Comparison of ENCODE assay signal across 1 cellular context in genomic region chr4:48269861-48270515, GRCh38.
TF ChIP-seq lines count a peak whose summit lies in the region.

No MANE protein-coding gene starts in this region.

TF ChIP-seq in SK-N-SH, 30 proteins besides CTCF, POLR2A, EP300 and RAD21:
- TF ChIP-seq JUND (IDR thresholded peaks at IDR 0.05) (no peak), NFIC (IDR thresholded peaks at IDR 0.05; ENCODE audit: borderline replicate concordance) (no peak), SIN3A (IDR thresholded peaks at IDR 0.05; ENCODE audit: borderline replicate concordance, low read depth, low read length) (peak; percentile 53; the same call in 1 of the 2 replicates), YY1 (IDR thresholded peaks at IDR 0.05; ENCODE audit: low read depth) (no peak), GABPA (IDR thresholded peaks at IDR 0.05; ENCODE audit: low read depth) (peak; percentile 39; the same call in 1 of the 2 replicates), FOXJ3 (CRISPR knock-in tag; IDR thresholded peaks at IDR 0.05) (no peak), IRF3 (IDR thresholded peaks at IDR 0.05; ENCODE audit: low read depth, low read length) (no peak), CHD2 (IDR thresholded peaks at IDR 0.05; ENCODE audit: low read length, partially characterized antibody) (no peak), ZBTB33 (IDR thresholded peaks at IDR 0.05; ENCODE audit: borderline replicate concordance, low read depth) (no peak), RCOR1 (IDR thresholded peaks at IDR 0.05; ENCODE audit: low read length) (no peak), EZH2phosphoT487 (IDR thresholded peaks at IDR 0.05; ENCODE audit: borderline replicate concordance, low read depth) (no peak), REST (IDR thresholded peaks at IDR 0.05; ENCODE audit: low read depth, low read length) (no peak), TAF1 (IDR thresholded peaks at IDR 0.05; ENCODE audit: borderline replicate concordance, low read depth, low read length) (no peak), RXRA (IDR thresholded peaks at IDR 0.05; ENCODE audit: borderline replicate concordance, low read depth) (no peak), NRF1 (IDR thresholded peaks at IDR 0.05; ENCODE audit: low read depth, low read length) (no peak), TEAD4 (IDR thresholded peaks at IDR 0.05; ENCODE audit: borderline replicate concordance, insufficient read depth) (no peak), POLR2AphosphoS5 (IDR thresholded peaks at IDR 0.05; ENCODE audit: low read depth, low read length) (peak; percentile 77; the same call in 1 of the 2 replicates), USF1 (IDR thresholded peaks at IDR 0.05; ENCODE audit: borderline replicate concordance, low read depth) (no peak), ELF1 (IDR thresholded peaks at IDR 0.05) (no peak), GATA2 (CRISPR knock-in tag; IDR thresholded peaks at IDR 0.05) (no peak), TCF12 (IDR thresholded peaks at IDR 0.05) (no peak), MAX (IDR thresholded peaks at IDR 0.05; ENCODE audit: low read depth) (peak; percentile 32; the same call in 1 of the 2 replicates), USF2 (IDR thresholded peaks at IDR 0.05; ENCODE audit: borderline replicate concordance, low read depth, low read length) (no peak), MEF2A (IDR thresholded peaks at IDR 0.05; ENCODE audit: borderline replicate concordance, low read depth) (no peak), RFX5 (IDR thresholded peaks at IDR 0.05; ENCODE audit: low read length) (no peak), PBX3 (IDR thresholded peaks at IDR 0.05) (no peak), MXI1 (IDR thresholded peaks at IDR 0.05; ENCODE audit: low read depth, low read length) (peak; percentile 41; the same call in 1 of the 2 replicates)
